12 cellular contexts compared by ENCODE assay signal in the genomic region with DNA sequence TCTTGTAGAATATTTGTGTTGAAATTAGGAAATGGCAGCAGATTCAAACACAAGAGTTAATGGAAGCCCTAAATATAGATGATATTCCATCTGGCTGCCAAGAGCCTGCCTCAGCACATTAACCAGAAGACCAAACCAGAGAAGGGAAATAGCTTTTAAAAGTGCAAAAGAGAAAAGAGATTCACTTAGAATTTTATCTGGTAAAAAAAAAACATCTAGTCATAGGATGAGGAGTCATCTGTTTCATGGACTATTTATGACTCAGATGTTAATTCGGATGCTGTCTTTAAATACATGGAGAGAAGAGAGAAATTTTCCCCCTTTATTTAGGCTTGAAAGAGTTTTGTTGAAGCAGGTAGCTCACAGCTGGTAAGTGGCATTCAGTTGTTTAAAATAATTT.
DNase-seq lines count a peak whose midpoint lies in the region; ATAC-seq, FAIRE-seq and TF ChIP-seq lines count a peak whose summit lies in the region.
"Had no signal": no experiment of that assay in that cellular context is flagged by ENCODE, and none has a peak within 500 bp of the region (broad histone marks: within the 10 kb centered on the region; RNA-seq: fewer than 3 reads in every experiment).

No MANE protein-coding gene starts in this region.

- FAIRE-seq in HepG2 (lab: Jason Lieb, UNC): no peak
- FAIRE-seq in frontal cortex (lab: Jason Lieb, UNC): no peak

- H3K79me2 ChIP-seq in OCI-LY3 (ENCODE audit: low read length) (no peaks in the 10 kb centered on the region), HepG2 (ENCODE audit: insufficient read depth, low read length) (no peaks in the 10 kb centered on the region)

- in situ Hi-C loops in HepG2 (cut with HindIII; ENCODE audit: extremely low pct_ligation_motif_present, low pct_unique_long_range_greater_than_20kb): no loop called here

- H3K4me3 ChIP-seq in OCI-LY3 (ENCODE audit: low read length) (no peak overlapping the region), choroid plexus epithelial cell (ENCODE audit: low read depth, low read length) (no peak overlapping the region), HepG2 (replicated peaks in 1 of 3; ENCODE audit: insufficient read depth in 1 of 3, low read depth in 2 of 3, low read length in 3 of 3) (no peak overlapping the region; a peak in 1 of 6 replicates)

- H3K27me3 Mint-ChIP-seq in T-helper 17 cell: no peaks in the 10 kb centered on the region
- H3K27me3 Mint-ChIP-seq: activated naive CD4-positive, alpha-beta T cell treated with anti-CD3 and anti-CD28 coated beads, Interleukin-2, amount 50 U/mL, for 24 hours had no signal

- ATAC-seq in HepG2 (no peak), HG03565 (IDR thresholded peaks at IDR 0.05; ENCODE audit: unreplicated experiment) (no peak), T-helper 17 cell (no peak)

- no peak for TF ChIP-seq CTCF in OCI-LY3 (IDR thresholded peaks at IDR 0.05; ENCODE audit: low read depth, low read length)
- TF ChIP-seq CTCF in choroid plexus epithelial cell (conservative IDR thresholded peaks at IDR 0.05; ENCODE audit: low read depth, low read length): no peak
- TF ChIP-seq CTCF in HepG2 (CRISPR knock-in tag; IDR thresholded peaks at IDR 0.05): no peak

- H3K9ac ChIP-seq in OCI-LY3 (ENCODE audit: low read length) (no peak overlapping the region), HepG2 (ENCODE audit: insufficient read depth, low read depth, low read length) (no peak overlapping the region)

- H3K27ac Mint-ChIP-seq in T-helper 17 cell: no peak overlapping the region
- H3K27ac Mint-ChIP-seq: activated naive CD4-positive, alpha-beta T cell treated with anti-CD3 and anti-CD28 coated beads, Interleukin-2, amount 50 U/mL, for 24 hours had no signal

- H3K4me2 ChIP-seq in OCI-LY3 (ENCODE audit: low read length): peak overlapping the region; percentile 20; the same call in 1 of the 2 replicates
- H3K4me2 ChIP-seq in HepG2 (ENCODE audit: low read depth, low read length): 0 out of 2 replicates have a peak overlapping the region, but pooled peaks have one; percentile 60

- intact Hi-C loops in HepG2 (cut with micrococcal nuclease; ENCODE audit: unreplicated experiment): loop anchor here (5.0 kb wide), 1 partner anchor 49 kb away; no protein-coding TSS in a partner anchor

- no peak overlapping the region for H2AFZ ChIP-seq in OCI-LY3 (ENCODE audit: low read depth, low read length)
- H2AFZ ChIP-seq in HepG2 (ENCODE audit: low read length): no peak overlapping the region

- BruUV-seq in HepG2 (replicated peaks; lab: Mats Ljungman, UMichigan): no TSS peak

- H3K36me3 Mint-ChIP-seq in T-helper 17 cell (ENCODE audit: low read depth): no peaks in the 10 kb centered on the region
- H3K36me3 Mint-ChIP-seq: activated naive CD4-positive, alpha-beta T cell treated with anti-CD3 and anti-CD28 coated beads, Interleukin-2, amount 50 U/mL, for 24 hours had no signal

- H3K27me3 ChIP-seq in OCI-LY3 (ENCODE audit: low read depth, low read length): peaks cover 17% of the 10 kb centered on the region
- H3K27me3 ChIP-seq in HepG2 (ENCODE audit: control insufficient read depth in 1 of 2, insufficient read depth in 2 of 2, low read length in 2 of 2): no peaks in the 10 kb centered on the region; a peak in 2 of 5 replicates

- no peak overlapping the region for H3K4me3 Mint-ChIP-seq in T-helper 17 cell
- H3K4me3 Mint-ChIP-seq: activated naive CD4-positive, alpha-beta T cell treated with anti-CD3 and anti-CD28 coated beads, Interleukin-2, amount 50 U/mL, for 24 hours had no signal

- TF ChIP-seq EP300 in HepG2 (IDR thresholded peaks at IDR 0.05; ENCODE audit: low read depth in 2 of 2, low read length in 2 of 2) (no peak), HepG2 (CRISPR knock-in tag; IDR thresholded peaks at IDR 0.05; ENCODE audit: borderline replicate concordance) (no peak)

- H3K4me1 Mint-ChIP-seq in T-helper 17 cell: no peaks in the 10 kb centered on the region
- H3K4me1 Mint-ChIP-seq: activated naive CD4-positive, alpha-beta T cell treated with anti-CD3 and anti-CD28 coated beads, Interleukin-2, amount 50 U/mL, for 24 hours had no signal

- H3K9me3 ChIP-seq in OCI-LY3 (ENCODE audit: insufficient read depth, low read length): peaks cover 8% of the 10 kb centered on the region; the same call in 1 of the 2 replicates
- H3K9me3 ChIP-seq in HepG2 (ENCODE audit: low read length): no peaks in the 10 kb centered on the region; the same call in 1 of the 2 replicates
- no peaks in the 10 kb centered on the region for H3K9me3 ChIP-seq in T-helper 17 cell (ENCODE audit: control insufficient read depth, low read length, poor library complexity, severe bottlenecking)

- WGBS in HepG2 (ENCODE audit: low lambda C conversion rate): 35% methylated on average over 1 of the region's 1 CpG

- CTCF ChIA-PET in HepG2 (lab: Yijun Ruan, JAX; ENCODE audit: low intra/inter-chr PET ratio, low total read pairs): no interaction called here

- DNase-seq in choroid plexus epithelial cell (ENCODE audit: low read depth) (peak; percentile 65), HepG2 (ENCODE audit: low spot score) (no peak), superior temporal gyrus (ENCODE audit: extremely low spot score) (peak; percentile 58), frontal cortex (ENCODE audit: low spot score in 2 of 2) (no peak), SIG-M5 (lab: John Stamatoyannopoulos, UW) (no peak), T-helper 17 cell (no peak)
- DNase-seq: Calu3, NCI-H2171 treated with DMSO at 0.1 percent for 48 hours, substantia nigra had no signal

- POLR2A ChIA-PET in HepG2 (lab: Yijun Ruan, JAX): no interaction called here

- TF ChIP-seq POLR2A in HepG2 (IDR thresholded peaks at IDR 0.05; ENCODE audit: insufficient read depth in 1 of 2, low read depth in 2 of 2, low read length in 2 of 2): no peak

- no peaks in the 10 kb centered on the region for H4K20me1 ChIP-seq in OCI-LY3 (ENCODE audit: insufficient read depth, low read length)
- H4K20me1 ChIP-seq in HepG2 (ENCODE audit: insufficient read depth, low read length): no peaks in the 10 kb centered on the region

- H3K4me1 ChIP-seq in OCI-LY3 (ENCODE audit: low read length): peaks cover 37% of the 10 kb centered on the region
- H3K4me1 ChIP-seq in HepG2 (ENCODE audit: insufficient read depth, low read length): peaks cover 63% of the 10 kb centered on the region

- no peak for TF ChIP-seq RAD21 in HepG2 (CRISPR knock-in tag; IDR thresholded peaks at IDR 0.05)

- H3K36me3 ChIP-seq in OCI-LY3 (replicated peaks; ENCODE audit: low read depth, low read length) (no peaks in the 10 kb centered on the region), HepG2 (replicated peaks in 1 of 2; ENCODE audit: control insufficient read depth in 1 of 2, insufficient read depth in 2 of 2, low read length in 2 of 2) (no peaks in the 10 kb centered on the region)

- H3K27ac ChIP-seq in OCI-LY3 (ENCODE audit: low read length) (no peak overlapping the region), HepG2 (ENCODE audit: extremely low read length, insufficient read depth, low read length) (peak overlapping the region; percentile 49)

TF ChIP-seq in HepG2, 621 proteins besides CTCF, POLR2A, EP300 and RAD21:
- TF ChIP-seq, protein P1, sequence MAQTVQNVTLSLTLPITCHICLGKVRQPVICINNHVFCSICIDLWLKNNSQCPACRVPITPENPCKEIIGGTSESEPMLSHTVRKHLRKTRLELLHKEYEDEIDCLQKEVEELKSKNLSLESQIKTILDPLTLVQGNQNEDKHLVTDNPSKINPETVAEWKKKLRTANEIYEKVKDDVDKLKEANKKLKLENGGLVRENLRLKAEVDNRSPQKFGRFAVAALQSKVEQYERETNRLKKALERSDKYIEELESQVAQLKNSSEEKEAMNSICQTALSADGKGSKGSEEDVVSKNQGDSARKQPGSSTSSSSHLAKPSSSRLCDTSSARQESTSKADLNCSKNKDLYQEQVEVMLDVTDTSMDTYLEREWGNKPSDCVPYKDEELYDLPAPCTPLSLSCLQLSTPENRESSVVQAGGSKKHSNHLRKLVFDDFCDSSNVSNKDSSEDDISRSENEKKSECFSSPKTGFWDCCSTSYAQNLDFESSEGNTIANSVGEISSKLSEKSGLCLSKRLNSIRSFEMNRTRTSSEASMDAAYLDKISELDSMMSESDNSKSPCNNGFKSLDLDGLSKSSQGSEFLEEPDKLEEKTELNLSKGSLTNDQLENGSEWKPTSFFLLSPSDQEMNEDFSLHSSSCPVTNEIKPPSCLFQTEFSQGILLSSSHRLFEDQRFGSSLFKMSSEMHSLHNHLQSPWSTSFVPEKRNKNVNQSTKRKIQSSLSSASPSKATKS (CRISPR knock-in tag; IDR thresholded peaks at IDR 0.05): no peak
- TF ChIP-seq ELF4 (CRISPR knock-in tag; IDR thresholded peaks at IDR 0.05; ENCODE audit: borderline replicate concordance): no peak
- TF ChIP-seq ZNF616 (CRISPR knock-in tag; IDR thresholded peaks at IDR 0.05; ENCODE audit: low read depth): no peak
- TF ChIP-seq DPF2 (CRISPR knock-in tag; IDR thresholded peaks at IDR 0.05; ENCODE audit: borderline replicate concordance, low read depth): no peak
- TF ChIP-seq MED8 (CRISPR knock-in tag; IDR thresholded peaks at IDR 0.05; ENCODE audit: insufficient replicate concordance): no peak

Comparison
In these comparisons a context has a peak if more than half of its experiments do, and no peak if none do; other contexts are left out.
1. DNase-seq: peak in choroid plexus epithelial cell (single experiment) and superior temporal gyrus (single experiment); none in HepG2 (single experiment), frontal cortex (0 of 2), SIG-M5 (single experiment) and T-helper 17 cell (0 of 3).